Comparison of ENCODE assay signal across 28 cellular contexts in genomic region chrX:68991691-68992345, GRCh38.
"Had no signal": no experiment of that assay in that cellular context is flagged by ENCODE, and none has a peak within 500 bp of the region (broad histone marks: within the 10 kb centered on the region; RNA-seq: fewer than 3 reads in every experiment).

No MANE protein-coding gene starts in this region.

- H3K36me3 ChIP-seq: left lung, lower lobe of right lung, neutrophil, ovary, right atrium auricular region, right lobe of liver, stomach, thyroid gland, transverse colon, upper lobe of left lung had no signal

- H3K27me3 ChIP-seq: left lung, neutrophil, ovary, right atrium auricular region, right lobe of liver, testis, thyroid gland, transverse colon, upper lobe of left lung had no signal

- H3K4me3 Mint-ChIP-seq: immature natural killer cell; naive thymus-derived CD4-positive, alpha-beta T cell; natural killer cell treated with Interleukin-12 subunit alpha and Interleukin-12 subunit beta and Interleukin-15 and Interleukin-18, amount 100 ng/mL, for 72 hours; neural crest cell; stimulated activated naive B cell treated with anti-CD40 and anti-IgM and Interleukin-4, amounts not matched to agents 10 μg/mL and 1 μg/mL and 100 μg/mL, for 72 hours had no signal

- H3K27ac Mint-ChIP-seq: immature natural killer cell; naive thymus-derived CD4-positive, alpha-beta T cell; natural killer cell treated with Interleukin-12 subunit alpha and Interleukin-12 subunit beta and Interleukin-15 and Interleukin-18, amount 100 ng/mL, for 72 hours; progenitor cell of endocrine pancreas; stimulated activated naive B cell treated with anti-CD40 and anti-IgM and Interleukin-4, amounts not matched to agents 10 μg/mL and 1 μg/mL and 100 μg/mL, for 72 hours had no signal

- H3K4me3 ChIP-seq: left lung, lower lobe of right lung, mucosa of descending colon, ovary, right atrium auricular region, right lobe of liver, smooth muscle cell, stomach, testis, thyroid gland, transverse colon, upper lobe of left lung had no signal

- H3K9me3 ChIP-seq: left lung, lower lobe of right lung, mucosa of descending colon, neutrophil, ovary, right atrium auricular region, right lobe of liver, stomach, testis, thyroid gland, transverse colon, upper lobe of left lung had no signal

- H3K4me1 Mint-ChIP-seq: immature natural killer cell; stimulated activated naive B cell treated with anti-CD40 and anti-IgM and Interleukin-4, amounts not matched to agents 10 μg/mL and 1 μg/mL and 100 μg/mL, for 72 hours had no signal

- H3K4me2 ChIP-seq: smooth muscle cell had no signal

- H3K4me1 ChIP-seq: right lobe of liver had no signal

- H3K27ac ChIP-seq: left lung, lower lobe of right lung, neutrophil, ovary, right atrium auricular region, right lobe of liver, stomach, testis, transverse colon, upper lobe of left lung had no signal

- ATAC-seq: left colon; left lung; lower lobe of right lung; mucosa of descending colon; naive thymus-derived CD4-positive, alpha-beta T cell; natural killer cell treated with Interleukin-12 subunit alpha and Interleukin-12 subunit beta and Interleukin-15 and Interleukin-18, amount 100 ng/mL, for 72 hours; right lobe of liver; stimulated activated naive B cell treated with anti-CD40 and anti-IgM and Interleukin-4, amounts not matched to agents 10 μg/mL and 1 μg/mL and 100 μg/mL, for 72 hours; stimulated activated naive CD8-positive, alpha-beta T cell treated with anti-CD3 and anti-CD28 coated beads, Interleukin-15, Interleukin-2, amounts not matched to agents 100 U/mL and 50 U/mL, for 24 hours had no signal

- DNase-seq: hippocampal formation; immature natural killer cell; kidney; left colon; left lung; lower lobe of right lung; mesendoderm; midbrain; mucosa of descending colon; naive thymus-derived CD4-positive, alpha-beta T cell; occipital lobe; ovary; right lobe of liver; stimulated activated CD4-positive, alpha-beta T cell treated with anti-CD3 and anti-CD28 coated beads, Interleukin-1b, Interleukin-23, amount 100 ng/mL, for 48 hours; stimulated activated CD4-positive, alpha-beta T cell treated with anti-CD3 and anti-CD28 coated beads, Interleukin-2, amount 100 ng/mL, for 48 hours; stimulated activated naive B cell treated with anti-CD40 and anti-IgM and Interleukin-4, amounts not matched to agents 10 μg/mL and 1 μg/mL and 100 μg/mL, for 72 hours; stimulated activated naive CD8-positive, alpha-beta T cell treated with anti-CD3 and anti-CD28 coated beads, Interleukin-15, Interleukin-2, amounts not matched to agents 100 U/mL and 50 U/mL, for 24 hours; stomach; testis; thyroid gland; transverse colon; upper lobe of left lung had no signal

- H3K9me3 Mint-ChIP-seq: immature natural killer cell; naive thymus-derived CD4-positive, alpha-beta T cell; natural killer cell treated with Interleukin-12 subunit alpha and Interleukin-12 subunit beta and Interleukin-15 and Interleukin-18, amount 100 ng/mL, for 72 hours; neural crest cell; stimulated activated naive B cell treated with anti-CD40 and anti-IgM and Interleukin-4, amounts not matched to agents 10 μg/mL and 1 μg/mL and 100 μg/mL, for 72 hours had no signal

- H3K36me3 Mint-ChIP-seq: immature natural killer cell; naive thymus-derived CD4-positive, alpha-beta T cell; natural killer cell treated with Interleukin-12 subunit alpha and Interleukin-12 subunit beta and Interleukin-15 and Interleukin-18, amount 100 ng/mL, for 72 hours; stimulated activated naive B cell treated with anti-CD40 and anti-IgM and Interleukin-4, amounts not matched to agents 10 μg/mL and 1 μg/mL and 100 μg/mL, for 72 hours had no signal
